In the genomic region with DNA sequence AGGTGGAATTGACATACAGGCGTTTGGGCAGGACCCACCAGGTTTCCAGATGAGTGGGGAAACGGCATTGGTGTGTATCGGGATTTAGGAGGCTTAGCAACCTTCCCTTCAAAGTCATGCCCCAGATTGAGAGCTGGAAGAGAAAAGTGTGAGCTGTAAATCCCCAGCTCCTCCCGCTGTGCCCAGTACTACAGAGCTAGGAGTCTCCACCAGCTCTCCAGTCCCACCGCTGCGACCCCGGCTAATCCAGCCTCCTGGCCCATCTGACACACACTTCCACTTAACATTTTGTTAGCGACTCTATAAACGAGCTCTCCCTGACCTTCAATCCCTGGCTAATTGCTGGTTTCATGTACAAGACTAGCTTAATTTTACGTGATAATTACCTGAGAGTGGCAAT, we compare ENCODE assay signal across 34 cellular contexts. TPM values are rescaled to one million over a fixed set of nuclear protein-coding genes. Genes with fewer than 3 reads are reported as not detected.
"Had no signal": no experiment of that assay in that cellular context is flagged by ENCODE, and none has a peak within 500 bp of the region (broad histone marks: within the 10 kb centered on the region; RNA-seq: fewer than 3 reads in every experiment).

No MANE protein-coding gene starts in this region.

- H3K9me3 ChIP-seq: esophagus squamous epithelium, prostate gland, right atrium auricular region, suprapubic skin, transverse colon, upper lobe of right lung, uterus had no signal

- H3K4me3 ChIP-seq: coronary artery, esophagus squamous epithelium, neural progenitor cell, prostate gland, right atrium auricular region, smooth muscle cell, suprapubic skin, transverse colon, upper lobe of right lung, uterus had no signal

- H3K27me3 ChIP-seq: neural progenitor cell, right atrium auricular region, uterus had no signal

- H3K9me3 Mint-ChIP-seq: naive thymus-derived CD4-positive, alpha-beta T cell; nephron; neural progenitor cell; stimulated activated naive CD8-positive, alpha-beta T cell treated with anti-CD3 and anti-CD28 coated beads, Interleukin-15, amount 100 ng/mL, for 72 hours had no signal

- H3K4me1 ChIP-seq: esophagus squamous epithelium, neural progenitor cell, prostate gland, right atrium auricular region, suprapubic skin, transverse colon, upper lobe of right lung, uterus had no signal

- H3K27ac ChIP-seq: coronary artery, esophagus squamous epithelium, neural progenitor cell, prostate gland, right atrium auricular region, suprapubic skin, transverse colon, upper lobe of right lung, uterus had no signal

- H3K9ac ChIP-seq: neural progenitor cell had no signal

- H3K4me2 ChIP-seq: neural progenitor cell, smooth muscle cell had no signal

- H3K36me3 ChIP-seq: esophagus squamous epithelium, neural progenitor cell, prostate gland, right atrium auricular region, suprapubic skin, transverse colon, upper lobe of right lung, uterus had no signal

- H3K4me1 Mint-ChIP-seq: naive thymus-derived CD4-positive, alpha-beta T cell; nephron; stimulated activated naive CD8-positive, alpha-beta T cell treated with anti-CD3 and anti-CD28 coated beads, Interleukin-15, amount 100 ng/mL, for 72 hours had no signal

- H3K27ac Mint-ChIP-seq: naive thymus-derived CD4-positive, alpha-beta T cell; nephron; neural progenitor cell; stimulated activated naive CD8-positive, alpha-beta T cell treated with anti-CD3 and anti-CD28 coated beads, Interleukin-15, amount 100 ng/mL, for 72 hours had no signal

- H3K36me3 Mint-ChIP-seq: naive thymus-derived CD4-positive, alpha-beta T cell; neural progenitor cell had no signal

- H2AFZ ChIP-seq: neural progenitor cell had no signal

- FAIRE-seq: endometrium, kidney had no signal

- DNase-seq: dermis blood vessel endothelial cell; effector memory CD4-positive, alpha-beta T cell; erythroblast; esophagus squamous epithelium; foreskin melanocyte; glutamatergic neuron; kidney; mesenchymal stem cell; midbrain; naive thymus-derived CD4-positive, alpha-beta T cell; nucleus accumbens; stimulated activated CD4-positive, alpha-beta T cell treated with anti-CD3 and anti-CD28 coated beads, Interleukin-12 subunit alpha, Interleukin-12 subunit beta, amount 100 ng/mL, for 4 hours; stimulated activated CD4-positive, alpha-beta T cell treated with anti-CD3 and anti-CD28 coated beads, Interleukin-1b, Interleukin-23, amount 100 ng/mL, for 48 hours; stimulated activated CD4-positive, alpha-beta T cell treated with anti-CD3 and anti-CD28 coated beads, Interleukin-4, amount 100 ng/mL, for 1 hour; stimulated activated CD8-positive, alpha-beta memory T cell treated with anti-CD3 and anti-CD28 coated beads, Interleukin-4, amount 100 ng/mL, for 48 hours; stimulated activated naive CD4-positive, alpha-beta T cell; stimulated activated naive CD8-positive, alpha-beta T cell treated with anti-CD3 and anti-CD28 coated beads, Interleukin-15, amount 100 ng/mL, for 72 hours; transverse colon; upper lobe of right lung; uterus had no signal

- ATAC-seq: left lobe of liver; naive thymus-derived CD4-positive, alpha-beta T cell; sciatic nerve; stimulated activated naive CD8-positive, alpha-beta T cell treated with anti-CD3 and anti-CD28 coated beads, Interleukin-15, amount 100 ng/mL, for 72 hours; upper lobe of right lung had no signal

- H3K4me3 Mint-ChIP-seq: naive thymus-derived CD4-positive, alpha-beta T cell; nephron; neural progenitor cell; stimulated activated naive CD8-positive, alpha-beta T cell treated with anti-CD3 and anti-CD28 coated beads, Interleukin-15, amount 100 ng/mL, for 72 hours had no signal

RNA-seq across cellular contexts. Expression of a gene that starts 29.9 kb away (rescaled TPM):
- total RNA-seq: esophagus squamous epithelium, left lobe of liver, lower leg skin, lung microvascular endothelial cell, mucosa of gallbladder, osteocyte, prostate gland, right atrium auricular region, sciatic nerve, smooth muscle cell, suprapubic skin, transverse colon, upper lobe of right lung had no signal
